Comparison of ENCODE assay signal across 12 cellular contexts in genomic region chr20:50915424-50915823, GRCh38. TPM values are rescaled to one million over a fixed set of nuclear protein-coding genes. Genes with fewer than 3 reads are reported as not detected.
DNase-seq lines count a peak whose midpoint lies in the region; ATAC-seq and TF ChIP-seq lines count a peak whose summit lies in the region.
"Had no signal": no experiment of that assay in that cellular context is flagged by ENCODE, and none has a peak within 500 bp of the region (broad histone marks: within the 10 kb centered on the region; RNA-seq: fewer than 3 reads in every experiment).

No MANE protein-coding gene starts in this region.

- ATAC-seq in GM21529 (IDR thresholded peaks at IDR 0.05; ENCODE audit: unreplicated experiment), result no peak

- no peak for TF ChIP-seq POLR2A in transverse colon (IDR thresholded peaks at IDR 0.05)

- WGBS in transverse colon (ENCODE audit: low coverage in 1 of 2), 2 donors, result 47 to 51% methylated on average over 3 of the region's 3 CpGs

- in situ Hi-C loops in transverse colon (cut with MboI; ENCODE audit: low pct_ligation_motif_present in 1 of 4, low pct_unique_long_range_greater_than_20kb in 1 of 4, low sequenced_read_pairs in 3 of 4), result no loop called here

- no peak for TF ChIP-seq CTCF in cardiac muscle cell (IDR thresholded peaks at IDR 0.05; ENCODE audit: low read depth, low read length)
- TF ChIP-seq CTCF in right atrium auricular region (IDR thresholded peaks at IDR 0.05), result no peak
- no peak for TF ChIP-seq CTCF in ascending aorta (IDR thresholded peaks at IDR 0.05)
- no peak for TF ChIP-seq CTCF in transverse colon (IDR thresholded peaks at IDR 0.05)

- no peak overlapping the region for H3K4me3 ChIP-seq in cardiac muscle cell
- H3K4me3 ChIP-seq in right atrium auricular region, result no peak overlapping the region
- no peak overlapping the region for H3K4me3 ChIP-seq in ascending aorta
- H3K4me3 ChIP-seq in transverse colon, result no peak overlapping the region

- H3K27ac ChIP-seq in cardiac muscle cell (peak overlapping the region; percentile 76), right atrium auricular region (peak overlapping the region in 1 of 2 donors; percentile 1), ascending aorta (peak overlapping the region; percentile 23 to 60), transverse colon (peak overlapping the region in 3 of 4 donors; percentile 22 to 45 (median 42))

- intact Hi-C loops in ascending aorta (cut with DNase I), result no loop called here
- intact Hi-C loops in transverse colon (cut with DNase I; ENCODE audit: low total_unique reads), result no loop called here

- TF ChIP-seq EP300 in transverse colon (IDR thresholded peaks at IDR 0.05; ENCODE audit: low read depth), result no peak

- DNase-seq in cardiac muscle cell (ENCODE audit: low read depth in 1 of 2, low spot score in 1 of 2) (peak in 1 of 2 donors; percentile 64), right atrium auricular region (ENCODE audit: low spot score) (no peak), ascending aorta (ENCODE audit: low spot score in 2 of 2) (no peak), hepatic stellate cell (ENCODE audit: low spot score) (peak; percentile 27), transverse colon (no peak), NCI-H2196 treated with DMSO at 0.1 percent for 48 hours (lab: John Stamatoyannopoulos, UW; ENCODE audit: unreplicated experiment) (no peak)
- DNase-seq in activated CD4-positive, alpha-beta T cell treated with anti-CD3 and anti-CD28 coated beads, Interleukin-2, amount 50 U/mL, for 4 hours, result no peak
- DNase-seq: activated CD8-positive, alpha-beta memory T cell treated with anti-CD3 and anti-CD28 coated beads, Interleukin-2, amount 50 U/mL, for 48 hours; GF-D8; MV-4-11; NCI-H82 had no signal

- no peaks in the 10 kb centered on the region for H3K27me3 ChIP-seq in cardiac muscle cell
- no peaks in the 10 kb centered on the region for H3K27me3 ChIP-seq in right atrium auricular region
- H3K27me3 ChIP-seq in ascending aorta, result no peaks in the 10 kb centered on the region
- H3K27me3 ChIP-seq in transverse colon, result no peaks in the 10 kb centered on the region

- H3K9me3 ChIP-seq in cardiac muscle cell (ENCODE audit: low read depth) (no peaks in the 10 kb centered on the region), right atrium auricular region (no peaks in the 10 kb centered on the region), ascending aorta (no peaks in the 10 kb centered on the region), transverse colon (no peaks in the 10 kb centered on the region)

- H3K36me3 ChIP-seq in cardiac muscle cell, result no peaks in the 10 kb centered on the region
- H3K36me3 ChIP-seq in right atrium auricular region, result no peaks in the 10 kb centered on the region
- H3K36me3 ChIP-seq in ascending aorta, result peaks cover 0 to 4% of the 10 kb centered on the region in 2 donors
- no peaks in the 10 kb centered on the region for H3K36me3 ChIP-seq in transverse colon

- H3K4me1 ChIP-seq in cardiac muscle cell (ENCODE audit: low read depth) (peaks cover 42% of the 10 kb centered on the region), right atrium auricular region (peaks cover 0 to 84% of the 10 kb centered on the region in 2 donors), ascending aorta (peaks cover 0 to 65% of the 10 kb centered on the region in 2 donors), transverse colon (peaks cover 19 to 86% (median 45%) of the 10 kb centered on the region in 4 donors)

RNA-seq across cellular contexts. Expression of gene ADNP, which starts 15.8 kb away (rescaled TPM):
- total RNA-seq in cardiac muscle cell (31.1 and 50.8 TPM in 2 replicates), right atrium auricular region (10 to 100 TPM; 23.7 to 34.3 TPM), ascending aorta (22.5 TPM), transverse colon (10 to 100 TPM; 34.8 to 65.7 (median 42.5) TPM)
- polyA plus RNA-seq in cardiac muscle cell, result 23.2 and 25.2 TPM in 2 replicates

RNA-seq across cellular contexts. Expression of gene DPM1, which starts 42.9 kb away (rescaled TPM):
- 65.2 and 76.2 TPM in 2 replicates for total RNA-seq in cardiac muscle cell
- polyA plus RNA-seq in cardiac muscle cell, result 83.4 and 89.8 TPM in 2 replicates
- 10 to 100 TPM; 35.0 to 78.1 TPM for total RNA-seq in right atrium auricular region
- 37.5 TPM for total RNA-seq in ascending aorta
- total RNA-seq in transverse colon, result 10 to 100 TPM in 3 of 4 donors, 1 to 10 TPM in 1; 3.2 to 42.9 (median 38.4) TPM

RNA-seq across cellular contexts. Expression of gene MOCS3, which starts 43.2 kb away (rescaled TPM):
- 9.4 and 9.6 TPM in 2 replicates for total RNA-seq in cardiac muscle cell
- polyA plus RNA-seq in cardiac muscle cell, result 6.2 and 10.3 TPM in 2 replicates
- total RNA-seq in right atrium auricular region, result 1 to 10 TPM; 2.9 to 3.1 TPM
- 4.7 TPM for total RNA-seq in ascending aorta
- total RNA-seq in transverse colon, result 10 to 100 TPM in 1 of 4 donors, 1 to 10 TPM in 3; 3.7 to 10.7 (median 4.0) TPM
